ENCODE assay signal across 27 cellular contexts in the genomic region with DNA sequence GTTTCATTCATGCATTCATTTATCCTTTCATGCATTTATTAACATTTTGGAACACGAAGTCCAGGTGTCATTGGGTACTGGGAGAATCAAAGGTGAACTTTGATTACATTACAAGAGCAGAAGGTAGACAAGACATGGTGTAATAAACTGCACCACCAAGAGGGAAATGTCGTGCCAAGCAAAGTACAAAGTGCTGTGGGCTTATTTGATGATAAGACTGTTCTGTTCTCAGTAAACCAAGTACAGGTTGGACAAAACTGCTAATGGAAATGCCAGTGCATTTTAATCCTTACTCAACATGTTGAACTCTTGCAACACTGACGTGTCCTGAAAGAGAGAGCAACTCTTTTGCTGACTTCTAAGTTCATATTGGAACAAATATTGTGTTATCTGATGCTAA.
"Had no signal": no experiment of that assay in that cellular context is flagged by ENCODE, and none has a peak within 500 bp of the region (broad histone marks: within the 10 kb centered on the region; RNA-seq: fewer than 3 reads in every experiment).

No MANE protein-coding gene starts in this region.

- H3K27ac Mint-ChIP-seq: activated CD4-positive, alpha-beta memory T cell treated with anti-CD3 and anti-CD28 coated beads, Interleukin-2, amount 10 ng/mL, durations not matched to agents 7 days and 5 days; activated naive CD4-positive, alpha-beta T cell treated with anti-CD3 and anti-CD28 coated beads, Interleukin-2, amount 10 ng/mL, durations not matched to agents 7 days and 5 days; activated naive CD8-positive, alpha-beta T cell treated with anti-CD3 and anti-CD28 coated beads, Interleukin-2, amount 10 ng/mL, durations not matched to agents 7 days and 5 days; activated T-cell treated with anti-CD3 and anti-CD28 coated beads, Interleukin-2, amount 50 U/mL, for 72 hours; activated T-helper 2 cell treated with anti-CD3 and anti-CD28 coated beads, Interferon-gamma antibody, Interleukin-2, Interleukin-4, amounts not matched to agents 10 μg/mL and 5 μg/mL and 100 μg/mL, durations not matched to agents 14 hours and 24 hours and 36 hours had no signal

- H3K9me3 ChIP-seq: adrenal gland, breast epithelium, SJCRH30, SK-N-SH had no signal

- H3K4me3 ChIP-seq: adrenal gland, breast epithelium, SJCRH30 had no signal

- H3K4me2 ChIP-seq: SK-N-SH had no signal

- H3K4me1 ChIP-seq: adrenal gland, breast epithelium, SJCRH30 had no signal

- H3K9me2 ChIP-seq: SK-N-SH had no signal

- H3K9me3 Mint-ChIP-seq: activated CD4-positive, alpha-beta memory T cell treated with anti-CD3 and anti-CD28 coated beads, Interleukin-2, amount 10 ng/mL, durations not matched to agents 7 days and 5 days; activated naive CD4-positive, alpha-beta T cell treated with anti-CD3 and anti-CD28 coated beads, Interleukin-2, amount 10 ng/mL, durations not matched to agents 7 days and 5 days; activated naive CD8-positive, alpha-beta T cell treated with anti-CD3 and anti-CD28 coated beads, Interleukin-2, amount 10 ng/mL, durations not matched to agents 7 days and 5 days; activated T-cell treated with anti-CD3 and anti-CD28 coated beads, Interleukin-2, amount 50 U/mL, for 72 hours; activated T-helper 2 cell treated with anti-CD3 and anti-CD28 coated beads, Interferon-gamma antibody, Interleukin-2, Interleukin-4, amounts not matched to agents 10 μg/mL and 5 μg/mL and 100 μg/mL, durations not matched to agents 14 hours and 24 hours and 36 hours had no signal

- H3K4me1 Mint-ChIP-seq: activated CD4-positive, alpha-beta memory T cell treated with anti-CD3 and anti-CD28 coated beads, Interleukin-2, amount 10 ng/mL, durations not matched to agents 7 days and 5 days; activated naive CD4-positive, alpha-beta T cell treated with anti-CD3 and anti-CD28 coated beads, Interleukin-2, amount 10 ng/mL, durations not matched to agents 7 days and 5 days; activated naive CD8-positive, alpha-beta T cell treated with anti-CD3 and anti-CD28 coated beads, Interleukin-2, amount 10 ng/mL, durations not matched to agents 7 days and 5 days had no signal

- DNase-seq: activated CD4-positive, alpha-beta memory T cell treated with anti-CD3 and anti-CD28 coated beads, Interleukin-2, amount 10 ng/mL, durations not matched to agents 7 days and 5 days; activated CD4-positive, alpha-beta T cell treated with anti-CD3 and anti-CD28 coated beads, Interleukin-2, amount 50 U/mL, for 1 hour; activated CD4-positive, CD25-positive, alpha-beta regulatory T cell; activated gamma-delta T cell treated with Interleukin-2 at 50 U/mL for 16 hours; activated naive CD4-positive, alpha-beta T cell treated with anti-CD3 and anti-CD28 coated beads, Interleukin-2, amount 10 ng/mL, durations not matched to agents 7 days and 5 days; activated naive CD8-positive, alpha-beta T cell treated with anti-CD3 and anti-CD28 coated beads, Interleukin-2, amount 10 ng/mL, durations not matched to agents 7 days and 5 days; activated T-cell treated with anti-CD3 and anti-CD28 coated beads for 4 hours; activated T-cell treated with anti-CD3 and anti-CD28 coated beads, Interleukin-2, amount 50 U/mL, for 72 hours; adrenal gland; aorta; IMR-90; KG1; NCI-H1048; NCI-H146; NCI-H187 treated with DMSO at 0.1 percent for 48 hours; NCI-H2081 treated with DMSO at 0.1 percent for 48 hours; NCI-H446; NCI-H524; Right ventricle myocardium superior; RPMI8226; SJCRH30; SK-N-SH; T-helper 1 cell had no signal

- H3K36me3 Mint-ChIP-seq: activated naive CD4-positive, alpha-beta T cell treated with anti-CD3 and anti-CD28 coated beads, Interleukin-2, amount 10 ng/mL, durations not matched to agents 7 days and 5 days; activated naive CD8-positive, alpha-beta T cell treated with anti-CD3 and anti-CD28 coated beads, Interleukin-2, amount 10 ng/mL, durations not matched to agents 7 days and 5 days had no signal

- ATAC-seq: activated T-cell treated with anti-CD3 and anti-CD28 coated beads, Interleukin-2, amount 50 U/mL, for 72 hours; Panc1 had no signal

- H3K27ac ChIP-seq: adrenal gland, breast epithelium, SJCRH30, VCaP had no signal

- H3K4me3 Mint-ChIP-seq: activated CD4-positive, alpha-beta memory T cell treated with anti-CD3 and anti-CD28 coated beads, Interleukin-2, amount 10 ng/mL, durations not matched to agents 7 days and 5 days; activated naive CD4-positive, alpha-beta T cell treated with anti-CD3 and anti-CD28 coated beads, Interleukin-2, amount 10 ng/mL, durations not matched to agents 7 days and 5 days; activated naive CD8-positive, alpha-beta T cell treated with anti-CD3 and anti-CD28 coated beads, Interleukin-2, amount 10 ng/mL, durations not matched to agents 7 days and 5 days; activated T-cell treated with anti-CD3 and anti-CD28 coated beads, Interleukin-2, amount 50 U/mL, for 72 hours had no signal

- H3K27me3 Mint-ChIP-seq: activated CD4-positive, alpha-beta memory T cell treated with anti-CD3 and anti-CD28 coated beads, Interleukin-2, amount 10 ng/mL, durations not matched to agents 7 days and 5 days; activated naive CD4-positive, alpha-beta T cell treated with anti-CD3 and anti-CD28 coated beads, Interleukin-2, amount 10 ng/mL, durations not matched to agents 7 days and 5 days; activated naive CD8-positive, alpha-beta T cell treated with anti-CD3 and anti-CD28 coated beads, Interleukin-2, amount 10 ng/mL, durations not matched to agents 7 days and 5 days had no signal

- H3K27me3 ChIP-seq: adrenal gland, breast epithelium, SJCRH30 had no signal

- H3K9ac ChIP-seq: SK-N-SH had no signal

- H3K36me3 ChIP-seq: adrenal gland, breast epithelium had no signal
